ENCODE assay signal across 13 cellular contexts in the genomic region with DNA sequence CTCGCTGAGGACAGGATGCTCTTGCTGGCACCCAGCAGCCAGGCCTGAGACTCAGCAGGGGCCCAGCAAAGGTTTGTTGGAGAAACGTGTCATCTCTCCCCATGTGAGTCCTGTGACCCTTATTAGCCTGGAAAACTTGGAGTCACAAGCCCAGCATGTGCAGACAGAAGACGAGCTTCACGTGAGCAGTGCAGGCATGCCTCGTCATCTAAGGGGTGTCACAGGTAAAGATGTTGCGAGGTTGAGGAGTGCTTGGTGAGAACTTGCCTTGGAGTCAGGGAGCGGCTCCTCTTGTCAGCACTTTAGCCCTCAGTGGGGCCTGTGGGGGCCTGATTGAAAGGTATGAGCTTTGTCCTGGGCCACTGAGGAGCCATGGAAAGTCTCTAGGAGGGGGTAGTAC. TPM values are rescaled to one million over a fixed set of nuclear protein-coding genes. Genes with fewer than 3 reads are reported as not detected.
DNase-seq lines count a peak whose midpoint lies in the region; ATAC-seq and TF ChIP-seq lines count a peak whose summit lies in the region.
"Had no signal": no experiment of that assay in that cellular context is flagged by ENCODE, and none has a peak within 500 bp of the region (broad histone marks: within the 10 kb centered on the region; RNA-seq: fewer than 3 reads in every experiment).

No MANE protein-coding gene starts in this region.

- peaks cover 27% of the 10 kb centered on the region for H3K4me1 Mint-ChIP-seq in activated naive CD4-positive, alpha-beta T cell treated with anti-CD3 and anti-CD28 coated beads for 36 hours (ENCODE audit: low read depth)
- H3K4me1 Mint-ChIP-seq in endothelial cell (ENCODE audit: unreplicated experiment) = peaks cover 18% of the 10 kb centered on the region
- H3K4me1 Mint-ChIP-seq in stimulated activated effector memory CD8-positive, alpha-beta T cell treated with anti-CD3 and anti-CD28 coated beads, Interleukin-12 subunit alpha, Interleukin-12 subunit beta, amount 100 ng/mL, for 72 hours = peaks cover 33% of the 10 kb centered on the region

- peaks cover 35% of the 10 kb centered on the region for H3K36me3 Mint-ChIP-seq in activated naive CD4-positive, alpha-beta T cell treated with anti-CD3 and anti-CD28 coated beads for 36 hours (ENCODE audit: low read depth)
- H3K36me3 Mint-ChIP-seq in endothelial cell (ENCODE audit: low read depth, unreplicated experiment) = peaks cover 8% of the 10 kb centered on the region
- H3K36me3 Mint-ChIP-seq in stimulated activated effector memory CD8-positive, alpha-beta T cell treated with anti-CD3 and anti-CD28 coated beads, Interleukin-12 subunit alpha, Interleukin-12 subunit beta, amount 100 ng/mL, for 72 hours = peaks cover 85% of the 10 kb centered on the region

- CTCF ChIA-PET in activated naive CD4-positive, alpha-beta T cell treated with anti-CD3 and anti-CD28 coated beads for 36 hours (lab: Charles Lee) = interaction anchor here (0.6 to 2.6 kb wide), 3 partner anchors 91 to 117 kb away, joined by 3 to 12 read pairs (median 3); no protein-coding TSS in a partner anchor

- H3K27ac Mint-ChIP-seq in activated naive CD4-positive, alpha-beta T cell treated with anti-CD3 and anti-CD28 coated beads for 36 hours = peak overlapping the region; percentile 42
- H3K27ac Mint-ChIP-seq in endothelial cell (ENCODE audit: unreplicated experiment) = no peak overlapping the region
- H3K27ac Mint-ChIP-seq in stimulated activated effector memory CD8-positive, alpha-beta T cell treated with anti-CD3 and anti-CD28 coated beads, Interleukin-12 subunit alpha, Interleukin-12 subunit beta, amount 100 ng/mL, for 72 hours = peak overlapping the region; percentile 80

- H3K9me3 Mint-ChIP-seq in activated naive CD4-positive, alpha-beta T cell treated with anti-CD3 and anti-CD28 coated beads for 36 hours = no peaks in the 10 kb centered on the region
- H3K9me3 Mint-ChIP-seq in endothelial cell (ENCODE audit: unreplicated experiment) = no peaks in the 10 kb centered on the region
- H3K9me3 Mint-ChIP-seq in stimulated activated effector memory CD8-positive, alpha-beta T cell treated with anti-CD3 and anti-CD28 coated beads, Interleukin-12 subunit alpha, Interleukin-12 subunit beta, amount 100 ng/mL, for 72 hours = no peaks in the 10 kb centered on the region

- DNase-seq in activated naive CD4-positive, alpha-beta T cell treated with anti-CD3 and anti-CD28 coated beads for 36 hours = no peak
- DNase-seq in activated naive CD4-positive, alpha-beta T cell treated with anti-CD3 and anti-CD28 coated beads, Interleukin-2, amount 50 U/mL, for 16 hours = no peak
- DNase-seq in SK-MEL-5 (ENCODE audit: low read depth, low spot score) = peak; percentile 28
- no peak for DNase-seq in endothelial cell (ENCODE audit: low spot score)
- DNase-seq in stimulated activated effector memory CD8-positive, alpha-beta T cell treated with anti-CD3 and anti-CD28 coated beads, Interleukin-12 subunit alpha, Interleukin-12 subunit beta, amount 100 ng/mL, for 72 hours (ENCODE audit: low spot score in 2 of 2) = no peak
- no peak for DNase-seq in GM20000 (ENCODE audit: low spot score)
- no peak for DNase-seq in central memory CD4-positive, alpha-beta T cell
- DNase-seq: effector CD8-positive, alpha-beta T cell; mesenchymal stem cell; NCI-H1417; NCI-H2227 treated with DMSO at 0.1 percent for 48 hours; testis had no signal

- ATAC-seq in stimulated activated effector memory CD8-positive, alpha-beta T cell treated with anti-CD3 and anti-CD28 coated beads, Interleukin-12 subunit alpha, Interleukin-12 subunit beta, amount 100 ng/mL, for 72 hours = no peak
- ATAC-seq in HG03457 (IDR thresholded peaks at IDR 0.05; ENCODE audit: unreplicated experiment) = no peak

- no peak for TF ChIP-seq CTCF in endothelial cell (IDR thresholded peaks at IDR 0.05; ENCODE audit: unreplicated experiment)
- no peak for TF ChIP-seq CTCF in GM20000 (IDR thresholded peaks at IDR 0.05; ENCODE audit: extremely low read depth, missing control alignments)

- intact Hi-C loops in activated naive CD4-positive, alpha-beta T cell treated with anti-CD3 and anti-CD28 coated beads for 36 hours (cut with micrococcal nuclease) = loop anchor here (2.0 kb wide), 1 partner anchor 295 kb away; no protein-coding TSS in a partner anchor

- in situ Hi-C loops in SK-MEL-5 (cut with HindIII; ENCODE audit: low pct_unique_long_range_greater_than_20kb, low sequenced_read_pairs) = no loop called here

- no peaks in the 10 kb centered on the region for H3K27me3 Mint-ChIP-seq in activated naive CD4-positive, alpha-beta T cell treated with anti-CD3 and anti-CD28 coated beads for 36 hours (ENCODE audit: low read depth)
- peaks cover 36% of the 10 kb centered on the region for H3K27me3 Mint-ChIP-seq in endothelial cell (ENCODE audit: unreplicated experiment)

- H3K4me3 Mint-ChIP-seq in activated naive CD4-positive, alpha-beta T cell treated with anti-CD3 and anti-CD28 coated beads for 36 hours = no peak overlapping the region
- peak overlapping the region; percentile 15 for H3K4me3 Mint-ChIP-seq in endothelial cell (ENCODE audit: unreplicated experiment)
- H3K4me3 Mint-ChIP-seq in stimulated activated effector memory CD8-positive, alpha-beta T cell treated with anti-CD3 and anti-CD28 coated beads, Interleukin-12 subunit alpha, Interleukin-12 subunit beta, amount 100 ng/mL, for 72 hours = peak overlapping the region; percentile 100

RNA-seq across cellular contexts. Expression of gene CTRL, which starts 2.1 kb away (rescaled TPM):
- total RNA-seq in activated naive CD4-positive, alpha-beta T cell treated with anti-CD3 and anti-CD28 coated beads for 36 hours = 1 to 10 TPM; 1.5 to 1.8 TPM
- 0.67 and 2.6 TPM in 2 replicates for total RNA-seq in SK-MEL-5 (2014; rRNA removed; shearing (Covaris generic))
- 0.62 and 0.92 TPM in 2 replicates for polyA plus RNA-seq in SK-MEL-5 (2015; cell fraction: cytosol; rRNA removed)
- 2.4 and 3.6 TPM in 2 replicates for polyA plus RNA-seq in SK-MEL-5 (2015; cell fraction: nucleus; rRNA removed)
- total RNA-seq in endothelial cell (ENCODE audit: unreplicated experiment) = 0.56 TPM

RNA-seq across cellular contexts. Expression of gene PSMB10, which starts 2.8 kb away (rescaled TPM):
- 100 to 1,000 TPM; 138 to 147 TPM for total RNA-seq in activated naive CD4-positive, alpha-beta T cell treated with anti-CD3 and anti-CD28 coated beads for 36 hours
- 22.4 and 24.0 TPM in 2 replicates for total RNA-seq in SK-MEL-5 (2014; rRNA removed; shearing (Covaris generic))
- 27.0 and 28.9 TPM in 2 replicates for polyA plus RNA-seq in SK-MEL-5 (2015; cell fraction: cytosol; rRNA removed)
- 9.1 and 13.2 TPM in 2 replicates for polyA plus RNA-seq in SK-MEL-5 (2015; cell fraction: nucleus; rRNA removed)
- total RNA-seq in endothelial cell (ENCODE audit: unreplicated experiment) = 15.3 TPM

RNA-seq across cellular contexts. Expression of gene LCAT, which starts 10.1 kb away (rescaled TPM):
- total RNA-seq in activated naive CD4-positive, alpha-beta T cell treated with anti-CD3 and anti-CD28 coated beads for 36 hours = 10 to 100 TPM in 1 of 2 experiments, 1 to 10 TPM in 1; 9.1 to 10.0 TPM
- 0.63 and 1.8 TPM in 2 replicates for total RNA-seq in SK-MEL-5 (2014; rRNA removed; shearing (Covaris generic))
- polyA plus RNA-seq in SK-MEL-5 (2015; cell fraction: cytosol; rRNA removed) = 1.5 and 2.0 TPM in 2 replicates
- polyA plus RNA-seq in SK-MEL-5 (2015; cell fraction: nucleus; rRNA removed) = 22.2 and 29.3 TPM in 2 replicates
- 17.0 TPM for total RNA-seq in endothelial cell (ENCODE audit: unreplicated experiment)

RNA-seq across cellular contexts. Expression of gene SLC12A4, which starts 34.6 kb away (rescaled TPM):
- 10 to 100 TPM; 24.3 to 28.9 TPM for total RNA-seq in activated naive CD4-positive, alpha-beta T cell treated with anti-CD3 and anti-CD28 coated beads for 36 hours
- 10.3 and 14.3 TPM in 2 replicates for total RNA-seq in SK-MEL-5 (2014; rRNA removed; shearing (Covaris generic))
- 10.3 and 14.6 TPM in 2 replicates for polyA plus RNA-seq in SK-MEL-5 (2015; cell fraction: cytosol; rRNA removed)
- polyA plus RNA-seq in SK-MEL-5 (2015; cell fraction: nucleus; rRNA removed) = 57.4 and 78.7 TPM in 2 replicates
- total RNA-seq in endothelial cell (ENCODE audit: unreplicated experiment) = 44.2 TPM

RNA-seq across cellular contexts. Expression of gene PSKH1, which starts 40.8 kb away (rescaled TPM):
- total RNA-seq in activated naive CD4-positive, alpha-beta T cell treated with anti-CD3 and anti-CD28 coated beads for 36 hours = 1 to 10 TPM; 7.1 to 8.0 TPM
- 7.8 and 9.2 TPM in 2 replicates for total RNA-seq in SK-MEL-5 (2014; rRNA removed; shearing (Covaris generic))
- 27.9 and 36.0 TPM in 2 replicates for polyA plus RNA-seq in SK-MEL-5 (2015; cell fraction: cytosol; rRNA removed)
- 12.5 and 19.6 TPM in 2 replicates for polyA plus RNA-seq in SK-MEL-5 (2015; cell fraction: nucleus; rRNA removed)
- 47.5 TPM for total RNA-seq in endothelial cell (ENCODE audit: unreplicated experiment)
